1 cellular context compared by ENCODE assay signal in the genomic region with DNA sequence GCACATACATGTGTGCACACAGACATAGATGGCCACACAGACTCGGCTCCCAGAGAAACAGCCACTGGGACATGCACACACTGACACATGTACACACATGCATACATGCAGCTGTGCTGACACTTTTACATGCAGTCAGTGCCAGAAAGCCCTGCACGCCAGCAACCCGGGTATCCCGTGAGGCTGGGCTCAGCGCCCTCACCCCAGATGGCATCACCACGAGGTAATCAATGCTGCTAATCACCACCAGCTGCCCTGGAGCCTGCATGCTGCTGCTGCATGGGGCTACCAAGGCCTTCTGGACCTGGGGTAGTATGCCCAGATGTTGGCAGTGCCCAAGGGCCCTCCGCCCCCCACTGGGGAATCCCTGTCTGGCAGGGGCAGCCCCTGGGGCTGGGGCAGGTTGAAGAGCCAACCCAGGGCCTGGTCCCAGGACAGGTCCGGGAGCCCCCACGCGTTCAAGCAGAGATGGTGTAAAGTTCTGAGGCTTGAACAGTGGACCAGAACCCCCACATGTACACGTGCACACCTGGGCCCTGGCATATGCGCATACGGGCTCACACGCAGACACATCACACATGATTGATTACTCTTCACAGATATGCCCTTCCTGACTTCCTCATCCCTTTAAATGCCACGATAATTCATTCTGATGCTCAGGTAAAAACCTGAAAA.
TF ChIP-seq lines count a peak whose summit lies in the region.

No MANE protein-coding gene starts in this region.

TF ChIP-seq in GM23338, 12 proteins besides CTCF, POLR2A, EP300 and RAD21 (continued from another document):
- TF ChIP-seq ETS1 (IDR thresholded peaks at IDR 0.05) (no peak), CREB1 (CRISPR knock-in tag; IDR thresholded peaks at IDR 0.05; ENCODE audit: low read depth) (no peak)
